In genomic region chr10:70359017-70359550, GRCh38 we compare ENCODE assay signal across 25 cellular contexts.
"Had no signal": no experiment of that assay in that cellular context is flagged by ENCODE, and none has a peak within 500 bp of the region (broad histone marks: within the 10 kb centered on the region; RNA-seq: fewer than 3 reads in every experiment).

No MANE protein-coding gene starts in this region.

- H2AFZ ChIP-seq: hepatocyte had no signal

- H3K9me3 ChIP-seq: body of pancreas, left ventricle myocardium inferior, thoracic aorta, vagina had no signal

- H3K36me3 ChIP-seq: left ventricle myocardium inferior, thoracic aorta, vagina had no signal

- H3K27ac ChIP-seq: body of pancreas, hepatocyte, left ventricle myocardium inferior, thoracic aorta, vagina had no signal

- DNase-seq: activated CD4-positive, alpha-beta memory T cell treated with anti-CD3 and anti-CD28 coated beads for 36 hours; activated CD4-positive, alpha-beta T cell treated with anti-CD3 and anti-CD28 coated beads for 48 hours; activated gamma-delta T cell; activated naive CD4-positive, alpha-beta T cell treated with anti-CD3 and anti-CD28 coated beads, Interleukin-2, amount 50 U/mL, for 16 hours; activated naive CD8-positive, alpha-beta T cell treated with anti-CD3 and anti-CD28 coated beads, Interleukin-2, amount 50 U/mL, for 24 hours; anterior cingulate cortex; body of pancreas; effector CD4-positive, alpha-beta T cell; erythroblast; foreskin melanocyte; immature natural killer cell; kidney glomerular epithelial cell; left ventricle myocardium inferior; nephron progenitor cell; occipital lobe; posterior cingulate gyrus; small intestine; stimulated activated CD4-positive, alpha-beta T cell treated with anti-CD3 and anti-CD28 coated beads, Interleukin-2, amount 100 ng/mL, for 48 hours; stimulated activated CD8-positive, alpha-beta memory T cell treated with anti-CD3 and anti-CD28 coated beads, Interleukin-4, amount 100 ng/mL, for 48 hours; stimulated activated naive CD4-positive, alpha-beta T cell had no signal

- H3K27me3 ChIP-seq: body of pancreas, hepatocyte, vagina had no signal

- H3K4me3 ChIP-seq: body of pancreas, hepatocyte, left ventricle myocardium inferior, thoracic aorta, vagina had no signal

- FAIRE-seq: endometrium, small intestine had no signal

- H3K79me2 ChIP-seq: hepatocyte had no signal

- H3K4me2 ChIP-seq: hepatocyte had no signal

- ATAC-seq: activated naive CD8-positive, alpha-beta T cell treated with anti-CD3 and anti-CD28 coated beads, Interleukin-2, amount 50 U/mL, for 24 hours; body of pancreas; sciatic nerve had no signal
